10 cellular contexts compared by ENCODE assay signal in the genomic region with DNA sequence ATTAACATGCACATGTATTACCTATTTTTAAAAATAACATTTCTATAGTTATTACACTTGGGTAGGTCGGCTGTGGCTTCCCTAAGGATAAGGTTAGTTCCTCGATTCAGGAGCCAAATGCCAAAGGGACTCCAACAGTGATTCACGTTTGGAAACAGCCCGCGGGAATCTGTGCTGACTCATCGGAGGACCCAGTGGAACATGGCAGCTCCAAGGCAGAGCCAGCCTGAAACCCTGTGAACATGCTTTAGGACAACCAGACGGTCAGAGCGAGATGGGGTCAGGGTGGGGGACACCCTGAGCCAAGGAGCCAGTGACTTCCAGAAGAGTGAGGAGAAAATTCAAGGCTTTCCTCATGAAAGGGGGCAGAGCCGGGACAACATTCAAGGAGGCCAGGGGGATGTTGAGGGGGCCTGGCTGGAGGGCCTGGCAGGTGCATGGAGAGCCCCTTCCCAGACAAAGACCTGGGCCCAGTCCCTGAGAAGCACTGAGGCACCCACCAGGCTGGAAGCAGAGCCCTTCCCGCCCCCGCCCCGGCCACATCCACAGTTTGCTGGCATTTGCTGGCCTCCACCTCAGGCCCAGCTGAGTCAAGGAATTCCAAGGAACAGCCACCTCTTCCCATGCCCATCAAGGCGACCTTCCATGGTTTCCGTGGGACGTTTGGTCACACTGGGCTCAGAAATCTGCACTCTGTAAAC.
DNase-seq lines count a peak whose midpoint lies in the region; ATAC-seq lines count a peak whose summit lies in the region.
"Had no signal": no experiment of that assay in that cellular context is flagged by ENCODE, and none has a peak within 500 bp of the region (broad histone marks: within the 10 kb centered on the region; RNA-seq: fewer than 3 reads in every experiment).

No MANE protein-coding gene starts in this region.

- DNase-seq in ELR (ENCODE audit: low read depth) (peak; percentile 95), amniotic stem cell (lab: John Stamatoyannopoulos, UW) (peak; percentile 83), left cardiac atrium (peak; percentile 79), renal cortical epithelial cell (ENCODE audit: low read depth) (peak; percentile 67), NCI-H1436 treated with DMSO at 0.1 percent for 48 hours (lab: John Stamatoyannopoulos, UW) (no peak), SKM-1 (lab: John Stamatoyannopoulos, UW; ENCODE audit: unreplicated experiment) (no peak)
- no peak for DNase-seq in NK-92 treated with Interleukin-12 subunit alpha and Interleukin-12 subunit beta, amount 100 ng/mL, for 24 hours (lab: John Stamatoyannopoulos, UW)
- DNase-seq: naive thymus-derived CD8-positive, alpha-beta T cell; stimulated activated naive CD8-positive, alpha-beta T cell treated with anti-CD3 and anti-CD28 coated beads, Interleukin-15, amount 100 ng/mL, for 72 hours had no signal

- peak; percentile 64 to 77 for ATAC-seq in left cardiac atrium
- ATAC-seq in HG03039 (IDR thresholded peaks at IDR 0.05; ENCODE audit: unreplicated experiment) = no peak
- ATAC-seq: naive thymus-derived CD8-positive, alpha-beta T cell; stimulated activated naive CD8-positive, alpha-beta T cell treated with anti-CD3 and anti-CD28 coated beads, Interleukin-15, amount 100 ng/mL, for 72 hours had no signal

- intact Hi-C loops in left cardiac atrium (cut with DNase I) = no loop called here

Comparison
In these comparisons a context has a peak if more than half of its experiments do, and no peak if none do; other contexts are left out.
1. DNase-seq: peak in ELR (single experiment), amniotic stem cell (single experiment), left cardiac atrium (single experiment) and renal cortical epithelial cell (single experiment); none in NCI-H1436 treated with DMSO at 0.1 percent for 48 hours (single experiment), NK-92 treated with Interleukin-12 subunit alpha and Interleukin-12 subunit beta, amount 100 ng/mL, for 24 hours (single experiment) and SKM-1 (single experiment).